21 cellular contexts compared by ENCODE assay signal in the genomic region with DNA sequence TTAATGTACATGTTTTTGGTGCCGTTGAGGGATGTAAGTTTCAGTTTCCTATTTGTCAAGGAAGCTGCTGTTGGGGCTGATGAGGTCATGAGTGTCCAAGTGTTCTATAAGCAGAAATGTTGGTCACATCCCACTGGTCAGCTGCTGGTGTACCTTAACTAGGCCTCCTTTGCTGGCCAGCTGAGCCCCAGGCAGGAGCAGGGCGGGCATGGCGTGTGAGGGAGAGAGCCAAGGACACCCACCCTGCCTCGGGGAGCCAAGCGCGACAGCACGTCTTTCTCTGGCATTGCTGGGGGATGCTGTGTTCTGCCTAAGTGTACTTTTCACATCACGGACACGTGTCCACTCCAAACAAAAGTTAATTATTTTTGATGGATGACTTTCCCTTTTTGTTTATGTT.
DNase-seq lines count a peak whose midpoint lies in the region; ATAC-seq, FAIRE-seq and TF ChIP-seq lines count a peak whose summit lies in the region.
"Had no signal": no experiment of that assay in that cellular context is flagged by ENCODE, and none has a peak within 500 bp of the region (broad histone marks: within the 10 kb centered on the region; RNA-seq: fewer than 3 reads in every experiment).

No MANE protein-coding gene starts in this region.

- H3K27me3 Mint-ChIP-seq in activated CD8-positive, alpha-beta T cell treated with anti-CD3 and anti-CD28 coated beads, Interleukin-2, amount 10 ng/mL, durations not matched to agents 7 days and 5 days (ENCODE audit: low read depth): no peaks in the 10 kb centered on the region
- no peaks in the 10 kb centered on the region for H3K27me3 Mint-ChIP-seq in activated CD8-positive, alpha-beta T cell treated with anti-CD3 and anti-CD28 coated beads for 36 hours
- no peaks in the 10 kb centered on the region for H3K27me3 Mint-ChIP-seq in activated CD4-positive, alpha-beta memory T cell treated with anti-CD3 and anti-CD28 coated beads for 36 hours

- no peak for DNase-seq in activated CD8-positive, alpha-beta T cell treated with anti-CD3 and anti-CD28 coated beads, Interleukin-2, amount 10 ng/mL, durations not matched to agents 7 days and 5 days
- no peak for DNase-seq in activated CD8-positive, alpha-beta T cell treated with anti-CD3 and anti-CD28 coated beads for 36 hours
- peak; percentile 52 for DNase-seq in kidney
- peak; percentile 9 for DNase-seq in osteoblast (ENCODE audit: insufficient read length, low spot score, missing footprints)
- DNase-seq in activated CD4-positive, alpha-beta memory T cell treated with anti-CD3 and anti-CD28 coated beads for 36 hours: no peak
- no peak for DNase-seq in NCI-H2171 (lab: John Stamatoyannopoulos, UW)
- DNase-seq in dedifferentiated amniotic fluid mesenchymal stem cell (ENCODE audit: extremely low spot score): no peak
- DNase-seq in activated CD4-positive, alpha-beta T cell treated with anti-CD3 and anti-CD28 coated beads, Interleukin-2, amount 50 U/mL, for 4 hours: no peak
- DNase-seq: AML-193, DND-41, GM23248, NCI-H1048, NCI-H1436, NCI-H2029, NCI-H526, PC-9 had no signal

- no peak for ATAC-seq in activated CD8-positive, alpha-beta T cell treated with anti-CD3 and anti-CD28 coated beads, Interleukin-2, amount 10 ng/mL, durations not matched to agents 7 days and 5 days
- ATAC-seq in activated CD8-positive, alpha-beta T cell treated with anti-CD3 and anti-CD28 coated beads for 36 hours: no peak

- H3K4me3 ChIP-seq in kidney (ENCODE audit: low read length in 2 of 2) (no peak overlapping the region), osteoblast (ENCODE audit: insufficient read depth, low read length) (no peak overlapping the region)
- H3K4me3 ChIP-seq: GM23248, HAP-1, PC-9 had no signal

- intact Hi-C loops in activated CD8-positive, alpha-beta T cell treated with anti-CD3 and anti-CD28 coated beads for 36 hours (cut with micrococcal nuclease): no loop called here
- intact Hi-C loops in kidney (cut with DNase I): no loop called here
- intact Hi-C loops in activated CD4-positive, alpha-beta memory T cell treated with anti-CD3 and anti-CD28 coated beads for 36 hours (cut with micrococcal nuclease): no loop called here

- peak overlapping the region; percentile 24 for H3K27ac Mint-ChIP-seq in activated CD8-positive, alpha-beta T cell treated with anti-CD3 and anti-CD28 coated beads, Interleukin-2, amount 10 ng/mL, durations not matched to agents 7 days and 5 days
- H3K27ac Mint-ChIP-seq in activated CD8-positive, alpha-beta T cell treated with anti-CD3 and anti-CD28 coated beads for 36 hours: no peak overlapping the region
- no peak overlapping the region for H3K27ac Mint-ChIP-seq in activated CD4-positive, alpha-beta memory T cell treated with anti-CD3 and anti-CD28 coated beads for 36 hours

- CTCF ChIA-PET in activated CD8-positive, alpha-beta T cell treated with anti-CD3 and anti-CD28 coated beads, Interleukin-2, amount 10 ng/mL, durations not matched to agents 7 days and 5 days (lab: Charles Lee): interaction anchor here (1.6 kb wide), 1 partner anchor 10 kb away, joined by 5 read pairs; no protein-coding TSS in a partner anchor
- CTCF ChIA-PET in activated CD8-positive, alpha-beta T cell treated with anti-CD3 and anti-CD28 coated beads for 36 hours (lab: Charles Lee): no interaction called here
- CTCF ChIA-PET in activated CD4-positive, alpha-beta memory T cell treated with anti-CD3 and anti-CD28 coated beads for 36 hours (lab: Charles Lee): no interaction called here

- H2AFZ ChIP-seq in osteoblast (ENCODE audit: low read length): no peak overlapping the region
- H2AFZ ChIP-seq: GM23248, PC-9 had no signal

- no peak for TF ChIP-seq CTCF in activated CD8-positive, alpha-beta T cell treated with anti-CD3 and anti-CD28 coated beads for 36 hours (IDR thresholded peaks at IDR 0.05)
- TF ChIP-seq CTCF in kidney (IDR thresholded peaks at IDR 0.05; ENCODE audit: borderline replicate concordance, extremely low read depth, insufficient read depth): no peak
- TF ChIP-seq CTCF in osteoblast (IDR thresholded peaks at IDR 0.05; ENCODE audit: extremely low read depth, low read depth, low read length): no peak

- POLR2A ChIA-PET in activated CD8-positive, alpha-beta T cell treated with anti-CD3 and anti-CD28 coated beads, Interleukin-2, amount 10 ng/mL, durations not matched to agents 7 days and 5 days (lab: Charles Lee): no interaction called here
- POLR2A ChIA-PET in activated CD8-positive, alpha-beta T cell treated with anti-CD3 and anti-CD28 coated beads for 36 hours (lab: Charles Lee): interaction anchor here (0.6 kb wide), 1 partner anchor 619 kb away, joined by 4 read pairs; no protein-coding TSS in a partner anchor
- POLR2A ChIA-PET in activated CD4-positive, alpha-beta memory T cell treated with anti-CD3 and anti-CD28 coated beads for 36 hours (lab: Charles Lee): no interaction called here

- H3K79me2 ChIP-seq in osteoblast (ENCODE audit: insufficient read depth, low read length): no peaks in the 10 kb centered on the region

- H3K4me3 Mint-ChIP-seq in activated CD8-positive, alpha-beta T cell treated with anti-CD3 and anti-CD28 coated beads, Interleukin-2, amount 10 ng/mL, durations not matched to agents 7 days and 5 days: no peak overlapping the region
- H3K4me3 Mint-ChIP-seq in activated CD8-positive, alpha-beta T cell treated with anti-CD3 and anti-CD28 coated beads for 36 hours: no peak overlapping the region
- H3K4me3 Mint-ChIP-seq in activated CD4-positive, alpha-beta memory T cell treated with anti-CD3 and anti-CD28 coated beads for 36 hours: no peak overlapping the region

- peaks cover 4% of the 10 kb centered on the region for H3K36me3 Mint-ChIP-seq in activated CD8-positive, alpha-beta T cell treated with anti-CD3 and anti-CD28 coated beads, Interleukin-2, amount 10 ng/mL, durations not matched to agents 7 days and 5 days (ENCODE audit: low read depth)
- H3K36me3 Mint-ChIP-seq in activated CD8-positive, alpha-beta T cell treated with anti-CD3 and anti-CD28 coated beads for 36 hours (ENCODE audit: low read depth): no peaks in the 10 kb centered on the region
- no peaks in the 10 kb centered on the region for H3K36me3 Mint-ChIP-seq in activated CD4-positive, alpha-beta memory T cell treated with anti-CD3 and anti-CD28 coated beads for 36 hours

- no peak overlapping the region for H3K4me2 ChIP-seq in osteoblast (ENCODE audit: insufficient read depth, low read length)
- H3K4me2 ChIP-seq: PC-9 had no signal

- H3K9ac ChIP-seq in kidney (ENCODE audit: low read length in 2 of 2): no peak overlapping the region
- H3K9ac ChIP-seq: GM23248 had no signal

- H4K20me1 ChIP-seq in osteoblast (ENCODE audit: insufficient read depth, low read length): no peaks in the 10 kb centered on the region

- no peaks in the 10 kb centered on the region for H3K27me3 ChIP-seq in osteoblast (ENCODE audit: insufficient read depth, low read length)

- H3K27ac ChIP-seq in kidney (ENCODE audit: low read depth in 2 of 2, low read length in 2 of 2) (no peak overlapping the region), osteoblast (ENCODE audit: low read depth, low read length) (no peak overlapping the region)
- H3K27ac ChIP-seq: 22Rv1, C4-2B, GM23248, HL-60, PC-9 had no signal

- no peak for FAIRE-seq in kidney (lab: Jason Lieb, UNC)
- FAIRE-seq: G401.6 had no signal

- no peaks in the 10 kb centered on the region for H3K36me3 ChIP-seq in kidney (ENCODE audit: control insufficient read depth in 1 of 2, insufficient read depth in 2 of 2, low read length in 2 of 2)
- no peaks in the 10 kb centered on the region for H3K36me3 ChIP-seq in osteoblast (ENCODE audit: insufficient read depth, low read length)
- H3K36me3 ChIP-seq: HAP-1 had no signal

- H3K9me3 ChIP-seq in kidney (ENCODE audit: control insufficient read depth in 1 of 2, low read length in 2 of 2) (no peaks in the 10 kb centered on the region), osteoblast (ENCODE audit: low read depth, low read length) (no peaks in the 10 kb centered on the region)
- H3K9me3 ChIP-seq: HAP-1 had no signal

- H3K4me1 ChIP-seq in kidney (ENCODE audit: control insufficient read depth in 1 of 2, insufficient read depth in 1 of 2, low read depth in 1 of 2, low read length in 2 of 2): no peaks in the 10 kb centered on the region
- H3K4me1 ChIP-seq in osteoblast (ENCODE audit: insufficient read depth, low read length): no peaks in the 10 kb centered on the region
- H3K4me1 ChIP-seq: HAP-1 had no signal

- H3K9me3 Mint-ChIP-seq in activated CD8-positive, alpha-beta T cell treated with anti-CD3 and anti-CD28 coated beads, Interleukin-2, amount 10 ng/mL, durations not matched to agents 7 days and 5 days (ENCODE audit: insufficient read depth): no peaks in the 10 kb centered on the region
- no peaks in the 10 kb centered on the region for H3K9me3 Mint-ChIP-seq in activated CD8-positive, alpha-beta T cell treated with anti-CD3 and anti-CD28 coated beads for 36 hours
- H3K9me3 Mint-ChIP-seq in activated CD4-positive, alpha-beta memory T cell treated with anti-CD3 and anti-CD28 coated beads for 36 hours: no peaks in the 10 kb centered on the region

- H3K4me1 Mint-ChIP-seq in activated CD8-positive, alpha-beta T cell treated with anti-CD3 and anti-CD28 coated beads, Interleukin-2, amount 10 ng/mL, durations not matched to agents 7 days and 5 days (ENCODE audit: low read depth): peaks cover 2% of the 10 kb centered on the region
- H3K4me1 Mint-ChIP-seq in activated CD8-positive, alpha-beta T cell treated with anti-CD3 and anti-CD28 coated beads for 36 hours (ENCODE audit: low read depth): no peaks in the 10 kb centered on the region
- H3K4me1 Mint-ChIP-seq in activated CD4-positive, alpha-beta memory T cell treated with anti-CD3 and anti-CD28 coated beads for 36 hours (ENCODE audit: low read depth): no peaks in the 10 kb centered on the region

Comparison
In these comparisons a context has a peak if more than half of its experiments do, and no peak if none do; other contexts are left out.
1. DNase-seq: peak in kidney (single experiment) and osteoblast (single experiment); none in activated CD8-positive, alpha-beta T cell treated with anti-CD3 and anti-CD28 coated beads, Interleukin-2, amount 10 ng/mL, durations not matched to agents 7 days and 5 days (single experiment), activated CD8-positive, alpha-beta T cell treated with anti-CD3 and anti-CD28 coated beads for 36 hours (single experiment), activated CD4-positive, alpha-beta memory T cell treated with anti-CD3 and anti-CD28 coated beads for 36 hours (single experiment), NCI-H2171 (single experiment), dedifferentiated amniotic fluid mesenchymal stem cell (single experiment) and activated CD4-positive, alpha-beta T cell treated with anti-CD3 and anti-CD28 coated beads, Interleukin-2, amount 50 U/mL, for 4 hours (0 of 2).